In the genomic region with DNA sequence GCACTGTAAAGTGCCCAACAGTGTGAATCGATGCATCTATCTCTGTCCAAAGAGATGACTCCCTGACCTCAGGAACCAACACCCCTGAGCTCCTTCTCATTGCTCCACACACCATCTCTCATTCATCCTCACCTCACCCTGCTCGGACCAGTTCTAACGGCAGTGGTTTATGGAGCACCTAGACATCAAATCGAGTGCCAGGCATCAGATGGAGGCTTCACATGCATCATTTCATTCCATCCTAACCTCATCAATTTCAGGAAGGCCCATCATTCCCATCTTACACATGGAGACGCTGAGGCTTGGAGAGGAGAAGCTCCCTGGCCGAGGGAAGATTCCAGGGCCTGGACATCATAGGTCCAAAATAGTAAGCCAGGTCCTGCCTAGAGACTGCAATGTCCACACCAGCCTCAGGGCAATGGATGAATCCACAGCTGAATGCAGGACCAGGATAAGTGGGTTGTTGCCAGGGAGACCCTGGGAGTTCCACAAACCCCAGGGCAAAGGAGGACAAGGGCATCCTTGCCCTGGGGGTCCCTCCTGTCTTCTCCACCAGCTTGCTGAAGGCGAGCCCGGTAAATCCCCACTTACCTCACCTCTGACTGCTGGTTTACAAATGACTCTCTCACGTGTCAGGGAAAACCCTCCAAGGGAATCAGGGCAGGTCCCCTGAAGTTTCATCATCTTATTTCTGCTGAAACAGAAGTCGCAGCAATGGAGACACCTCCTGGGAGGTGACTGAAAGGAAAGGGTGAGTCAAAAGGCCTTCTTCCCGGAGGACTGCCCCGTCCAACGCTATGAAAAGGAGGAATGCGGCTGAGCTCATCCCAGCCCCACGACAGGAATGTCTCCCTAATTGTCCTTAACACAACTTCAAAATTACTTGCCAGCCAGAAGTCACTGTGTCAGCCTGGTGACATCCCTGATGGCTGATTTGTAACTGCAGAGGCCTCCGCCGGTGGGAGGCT, we compare ENCODE assay signal across 12 cellular contexts. TPM values are rescaled to one million over a fixed set of nuclear protein-coding genes. Genes with fewer than 3 reads are reported as not detected.
DNase-seq lines count a peak whose midpoint lies in the region; ATAC-seq lines count a peak whose summit lies in the region.
"Had no signal": no experiment of that assay in that cellular context is flagged by ENCODE, and none has a peak within 500 bp of the region (broad histone marks: within the 10 kb centered on the region; RNA-seq: fewer than 3 reads in every experiment).

No MANE protein-coding gene starts in this region.

- H3K27me3 Mint-ChIP-seq in T-helper 2 cell treated with Interferon-gamma antibody and Interleukin-4, amounts not matched to agents 5 μg/mL and 100 μg/mL, for 36 hours (ENCODE audit: low read depth): peaks cover under 1% of the 10 kb centered on the region

- WGBS in aorta, 2 donors: 88 to 89% methylated on average over 17 of the region's 17 CpGs

- no peak overlapping the region for H3K4me3 Mint-ChIP-seq in T-helper 2 cell treated with Interferon-gamma antibody and Interleukin-4, amounts not matched to agents 5 μg/mL and 100 μg/mL, for 36 hours

- H3K27ac ChIP-seq in aorta (ENCODE audit: low read depth in 1 of 2, low read length in 2 of 2) (no peak overlapping the region), SJCRH30 (no peak overlapping the region)
- H3K27ac ChIP-seq: ascending aorta had no signal

- ATAC-seq in aorta (ENCODE audit: low FRiP score) (no peak), HG02885 (IDR thresholded peaks at IDR 0.05; ENCODE audit: poor library complexity, unreplicated experiment) (no peak)

- H3K4me3 ChIP-seq in aorta (ENCODE audit: low read length in 2 of 2): no peak overlapping the region
- H3K4me3 ChIP-seq in SJCRH30: no peak overlapping the region
- H3K4me3 ChIP-seq: ascending aorta had no signal

- intact Hi-C loops in aorta (cut with DNase I): no loop called here

- H3K27ac Mint-ChIP-seq in T-helper 2 cell treated with Interferon-gamma antibody and Interleukin-4, amounts not matched to agents 5 μg/mL and 100 μg/mL, for 36 hours: no peak overlapping the region

- DNase-seq in stimulated activated CD4-positive, alpha-beta T cell treated with anti-CD3 and anti-CD28 coated beads, Interleukin-1b, Interleukin-23, amount 100 ng/mL, for 48 hours: peak; percentile 59
- DNase-seq in stimulated activated CD4-positive, alpha-beta T cell treated with anti-CD3 and anti-CD28 coated beads, Interleukin-12 subunit alpha, Interleukin-12 subunit beta, amount 100 ng/mL, for 4 hours: no peak
- DNase-seq in T-helper 2 cell treated with Interferon-gamma antibody and Interleukin-4, amounts not matched to agents 5 μg/mL and 100 μg/mL, for 36 hours (ENCODE audit: low spot score): peak; percentile 38
- DNase-seq in glomerular visceral epithelial cell (ENCODE audit: extremely low spot score) (peak; percentile 83), aorta (peak; percentile 18 to 23), KG1 (lab: John Stamatoyannopoulos, UW) (no peak), SJCRH30 (no peak)
- DNase-seq: COR-L47, NCI-H2081, nucleus accumbens had no signal

- H3K9me3 ChIP-seq in aorta (ENCODE audit: control insufficient read depth, low read length): no peaks in the 10 kb centered on the region
- H3K9me3 ChIP-seq in SJCRH30 (replicated peaks): no peaks in the 10 kb centered on the region
- H3K9me3 ChIP-seq: ascending aorta had no signal

- H3K4me1 ChIP-seq in aorta (ENCODE audit: control insufficient read depth in 1 of 2, insufficient read depth in 2 of 2, low read length in 2 of 2) (no peaks in the 10 kb centered on the region), SJCRH30 (no peaks in the 10 kb centered on the region)
- H3K4me1 ChIP-seq: ascending aorta had no signal

- H3K27me3 ChIP-seq in aorta (ENCODE audit: control insufficient read depth in 1 of 2, insufficient read depth in 2 of 2, low read length in 1 of 2) (no peaks in the 10 kb centered on the region), SJCRH30 (peaks cover 27% of the 10 kb centered on the region)
- H3K27me3 ChIP-seq: ascending aorta had no signal

- no peaks in the 10 kb centered on the region for H3K36me3 Mint-ChIP-seq in T-helper 2 cell treated with Interferon-gamma antibody and Interleukin-4, amounts not matched to agents 5 μg/mL and 100 μg/mL, for 36 hours (ENCODE audit: low read depth)

- peaks cover 5% of the 10 kb centered on the region for H3K4me1 Mint-ChIP-seq in T-helper 2 cell treated with Interferon-gamma antibody and Interleukin-4, amounts not matched to agents 5 μg/mL and 100 μg/mL, for 36 hours (ENCODE audit: low read depth)

- H3K9me3 Mint-ChIP-seq in T-helper 2 cell treated with Interferon-gamma antibody and Interleukin-4, amounts not matched to agents 5 μg/mL and 100 μg/mL, for 36 hours: no peaks in the 10 kb centered on the region

- H3K36me3 ChIP-seq in aorta (ENCODE audit: control insufficient read depth in 1 of 2, insufficient read depth in 2 of 2, low read length in 1 of 2): no peaks in the 10 kb centered on the region
- no peaks in the 10 kb centered on the region for H3K36me3 ChIP-seq in SJCRH30
- H3K36me3 ChIP-seq: ascending aorta had no signal

RNA-seq across cellular contexts. Expression of gene IFFO2, which starts 9.0 kb away (rescaled TPM):
- 10 to 100 TPM; 21.5 to 34.7 TPM for total RNA-seq in aorta
- 1 to 10 TPM; 3.9 to 5.4 TPM for polyA plus RNA-seq in aorta
- total RNA-seq in SJCRH30 (2014; rRNA removed; shearing (Covaris generic)): 5.9 and 6.2 TPM in 2 replicates

Comparison
In these comparisons a context has a peak if more than half of its experiments do, and no peak if none do; other contexts are left out.
1. DNase-seq: peak in stimulated activated CD4-positive, alpha-beta T cell treated with anti-CD3 and anti-CD28 coated beads, Interleukin-1b, Interleukin-23, amount 100 ng/mL, for 48 hours (single experiment), T-helper 2 cell treated with Interferon-gamma antibody and Interleukin-4, amounts not matched to agents 5 μg/mL and 100 μg/mL, for 36 hours (single experiment), glomerular visceral epithelial cell (single experiment) and aorta (2 of 2); none in stimulated activated CD4-positive, alpha-beta T cell treated with anti-CD3 and anti-CD28 coated beads, Interleukin-12 subunit alpha, Interleukin-12 subunit beta, amount 100 ng/mL, for 4 hours (single experiment), KG1 (single experiment) and SJCRH30 (0 of 2).